ENCODE assay signal across 1 cellular context in the genomic region with DNA sequence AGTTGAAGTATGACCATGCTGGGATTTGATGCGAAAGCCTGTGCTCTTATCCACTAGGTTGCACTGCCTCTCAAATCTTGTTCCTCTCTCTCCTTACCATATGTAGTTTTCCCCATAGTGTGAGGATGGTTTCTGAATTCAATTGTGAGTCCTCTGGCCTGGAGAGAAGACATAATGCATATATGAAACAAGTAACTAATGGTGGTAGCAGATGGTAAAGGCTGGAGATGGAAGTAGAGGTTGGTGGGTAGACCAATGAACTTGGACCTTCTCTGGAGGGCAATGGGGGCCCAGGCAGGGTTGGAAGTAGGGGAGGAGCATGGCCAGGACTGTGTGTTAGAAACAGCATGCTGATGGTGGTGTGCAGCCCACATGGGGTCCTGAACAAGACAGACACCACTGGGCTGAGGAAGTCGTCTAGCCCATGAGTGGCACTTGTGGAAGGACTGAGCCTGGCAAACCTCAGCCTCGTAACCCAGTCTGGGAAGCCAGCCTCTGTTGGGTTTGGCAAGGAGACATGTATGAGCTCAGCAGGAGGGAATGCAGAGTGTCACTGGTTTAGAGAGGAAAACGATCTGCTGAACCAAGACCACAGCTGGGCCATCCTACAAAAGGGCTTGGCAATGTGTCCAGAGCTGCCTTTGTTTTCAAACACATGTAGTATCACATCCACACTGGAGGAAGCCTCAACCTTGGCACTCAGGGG.
A peak's percentile ranks its signal among the peaks of the same experiment; 100 is the strongest.
TF ChIP-seq lines count a peak whose summit lies in the region.

No MANE protein-coding gene starts in this region.

TF ChIP-seq in HEK293, 187 proteins besides CTCF, POLR2A, EP300 and RAD21 (continued from another document):
- TF ChIP-seq HIC1 (tag by site-specific recombination; IDR thresholded peaks at IDR 0.05) (no peak), WT1 (tag by site-specific recombination; IDR thresholded peaks at IDR 0.05) (no peak), ZNF112 (tag by site-specific recombination; IDR thresholded peaks at IDR 0.05) (no peak), ZBTB7A (tag by site-specific recombination; IDR thresholded peaks at IDR 0.05; ENCODE audit: low read depth) (no peak), ZNF776 (tag by site-specific recombination; IDR thresholded peaks at IDR 0.05; ENCODE audit: borderline replicate concordance) (no peak), OSR2 (tag by site-specific recombination; IDR thresholded peaks at IDR 0.05) (no peak), ZBTB20 (tag by site-specific recombination; IDR thresholded peaks at IDR 0.05) (0 out of 2 replicates have a peak, but pooled peaks have one; percentile 17), ZNF558 (tag by site-specific recombination; IDR thresholded peaks at IDR 0.05) (no peak), ZBTB17 (tag by site-specific recombination; IDR thresholded peaks at IDR 0.05) (peak; percentile 71), KLF16 (tag by site-specific recombination; IDR thresholded peaks at IDR 0.05) (no peak), ZNF560 (tag by site-specific recombination; IDR thresholded peaks at IDR 0.05; ENCODE audit: borderline replicate concordance) (no peak), ZIC2 (tag by site-specific recombination; IDR thresholded peaks at IDR 0.05) (no peak), SCRT2 (tag by site-specific recombination; IDR thresholded peaks at IDR 0.05) (peak; percentile 44), ZNF280D (tag by site-specific recombination; IDR thresholded peaks at IDR 0.05) (no peak), ZNF692 (tag by site-specific recombination; IDR thresholded peaks at IDR 0.05) (peak; percentile 79), SETDB1 (IDR thresholded peaks at IDR 0.05; ENCODE audit: insufficient read length, low read length) (no peak), ZFP41 (tag by site-specific recombination; IDR thresholded peaks at IDR 0.05; ENCODE audit: borderline replicate concordance) (no peak), ZNF433 (tag by site-specific recombination; IDR thresholded peaks at IDR 0.05; ENCODE audit: low read depth) (no peak), ZBTB21 (tag by site-specific recombination; IDR thresholded peaks at IDR 0.05) (no peak), ZNF626 (tag by site-specific recombination; IDR thresholded peaks at IDR 0.05) (no peak), ZNF324 (tag by site-specific recombination; IDR thresholded peaks at IDR 0.05) (no peak), ZNF513 (tag by site-specific recombination; IDR thresholded peaks at IDR 0.05) (no peak), ZNF704 (tag by site-specific recombination; IDR thresholded peaks at IDR 0.05) (no peak), ZNF404 (tag by site-specific recombination; IDR thresholded peaks at IDR 0.05) (no peak), ZNF157 (tag by site-specific recombination; IDR thresholded peaks at IDR 0.05) (no peak), ZNF624 (tag by site-specific recombination; IDR thresholded peaks at IDR 0.05) (no peak), KLF9 (tag by site-specific recombination; IDR thresholded peaks at IDR 0.05; ENCODE audit: low read depth) (no peak), ZBTB1 (tag by site-specific recombination; IDR thresholded peaks at IDR 0.05) (no peak)
- TF ChIP-seq, protein P1, sequence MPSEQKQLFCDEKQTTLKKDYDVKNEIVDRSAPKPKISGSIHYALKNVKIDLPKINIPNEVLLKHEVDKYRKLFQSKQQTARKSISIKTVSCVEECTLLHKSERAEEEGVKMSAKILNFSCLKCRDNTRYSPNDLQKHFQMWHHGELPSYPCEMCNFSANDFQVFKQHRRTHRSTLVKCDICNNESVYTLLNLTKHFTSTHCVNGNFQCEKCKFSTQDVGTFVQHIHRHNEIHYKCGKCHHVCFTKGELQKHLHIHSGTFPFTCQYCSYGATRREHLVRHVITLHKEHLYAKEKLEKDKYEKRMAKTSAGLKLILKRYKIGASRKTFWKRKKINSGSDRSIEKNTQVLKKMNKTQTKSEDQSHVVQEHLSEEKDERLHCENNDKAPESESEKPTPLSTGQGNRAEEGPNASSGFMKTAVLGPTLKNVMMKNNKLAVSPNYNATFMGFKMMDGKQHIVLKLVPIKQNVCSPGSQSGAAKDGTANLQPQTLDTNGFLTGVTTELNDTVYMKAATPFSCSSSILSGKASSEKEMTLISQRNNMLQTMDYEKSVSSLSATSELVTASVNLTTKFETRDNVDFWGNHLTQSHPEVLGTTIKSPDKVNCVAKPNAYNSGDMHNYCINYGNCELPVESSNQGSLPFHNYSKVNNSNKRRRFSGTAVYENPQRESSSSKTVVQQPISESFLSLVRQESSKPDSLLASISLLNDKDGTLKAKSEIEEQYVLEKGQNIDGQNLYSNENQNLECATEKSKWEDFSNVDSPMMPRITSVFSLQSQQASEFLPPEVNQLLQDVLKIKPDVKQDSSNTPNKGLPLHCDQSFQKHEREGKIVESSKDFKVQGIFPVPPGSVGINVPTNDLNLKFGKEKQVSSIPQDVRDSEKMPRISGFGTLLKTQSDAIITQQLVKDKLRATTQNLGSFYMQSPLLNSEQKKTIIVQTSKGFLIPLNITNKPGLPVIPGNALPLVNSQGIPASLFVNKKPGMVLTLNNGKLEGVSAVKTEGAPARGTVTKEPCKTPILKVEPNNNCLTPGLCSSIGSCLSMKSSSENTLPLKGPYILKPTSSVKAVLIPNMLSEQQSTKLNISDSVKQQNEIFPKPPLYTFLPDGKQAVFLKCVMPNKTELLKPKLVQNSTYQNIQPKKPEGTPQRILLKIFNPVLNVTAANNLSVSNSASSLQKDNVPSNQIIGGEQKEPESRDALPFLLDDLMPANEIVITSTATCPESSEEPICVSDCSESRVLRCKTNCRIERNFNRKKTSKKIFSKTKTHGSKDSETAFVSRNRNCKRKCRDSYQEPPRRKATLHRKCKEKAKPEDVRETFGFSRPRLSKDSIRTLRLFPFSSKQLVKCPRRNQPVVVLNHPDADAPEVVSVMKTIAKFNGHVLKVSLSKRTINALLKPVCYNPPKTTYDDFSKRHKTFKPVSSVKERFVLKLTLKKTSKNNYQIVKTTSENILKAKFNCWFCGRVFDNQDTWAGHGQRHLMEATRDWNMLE (tag by site-specific recombination; conservative IDR thresholded peaks at IDR 0.05; ENCODE audit: low read depth) = no peak
- TF ChIP-seq, protein P2, sequence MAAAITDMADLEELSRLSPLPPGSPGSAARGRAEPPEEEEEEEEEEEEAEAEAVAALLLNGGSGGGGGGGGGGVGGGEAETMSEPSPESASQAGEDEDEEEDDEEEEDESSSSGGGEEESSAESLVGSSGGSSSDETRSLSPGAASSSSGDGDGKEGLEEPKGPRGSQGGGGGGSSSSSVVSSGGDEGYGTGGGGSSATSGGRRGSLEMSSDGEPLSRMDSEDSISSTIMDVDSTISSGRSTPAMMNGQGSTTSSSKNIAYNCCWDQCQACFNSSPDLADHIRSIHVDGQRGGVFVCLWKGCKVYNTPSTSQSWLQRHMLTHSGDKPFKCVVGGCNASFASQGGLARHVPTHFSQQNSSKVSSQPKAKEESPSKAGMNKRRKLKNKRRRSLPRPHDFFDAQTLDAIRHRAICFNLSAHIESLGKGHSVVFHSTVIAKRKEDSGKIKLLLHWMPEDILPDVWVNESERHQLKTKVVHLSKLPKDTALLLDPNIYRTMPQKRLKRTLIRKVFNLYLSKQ (tag by site-specific recombination; IDR thresholded peaks at IDR 0.05; ENCODE audit: borderline replicate concordance) = no peak
